Comparison of ENCODE assay signal across 1 cellular context in genomic region chr10:24341897-24342296, GRCh38.
TF ChIP-seq lines count a peak whose summit lies in the region.

No MANE protein-coding gene starts in this region.

TF ChIP-seq in IMR-90, 13 proteins besides CTCF, POLR2A, EP300 and RAD21:
- TF ChIP-seq USF2 (IDR thresholded peaks at IDR 0.05; ENCODE audit: low read depth, low read length) (no peak), SMC3 (IDR thresholded peaks at IDR 0.05; ENCODE audit: low read depth, low read length) (no peak), FOS (IDR thresholded peaks at IDR 0.05; ENCODE audit: low read depth, low read length) (no peak), MAFK (IDR thresholded peaks at IDR 0.05; ENCODE audit: low read depth, low read length) (no peak), CHD1 (IDR thresholded peaks at IDR 0.05; ENCODE audit: low read depth, low read length) (no peak), RFX5 (IDR thresholded peaks at IDR 0.05; ENCODE audit: low read depth, low read length) (no peak), BHLHE40 (IDR thresholded peaks at IDR 0.05; ENCODE audit: low read depth, low read length) (no peak), NFE2L2 (IDR thresholded peaks at IDR 0.05; ENCODE audit: low read depth, low read length) (no peak), RCOR1 (IDR thresholded peaks at IDR 0.05; ENCODE audit: insufficient replicate concordance, low read length) (no peak), MXI1 (IDR thresholded peaks at IDR 0.05; ENCODE audit: borderline replicate concordance, low read depth, low read length) (no peak), ELK1 (IDR thresholded peaks at IDR 0.05; ENCODE audit: borderline replicate concordance, low read depth, low read length) (no peak), MAZ (IDR thresholded peaks at IDR 0.05; ENCODE audit: borderline replicate concordance, low read depth, low read length) (no peak), CEBPB (IDR thresholded peaks at IDR 0.05; ENCODE audit: low read depth, low read length) (no peak)
